Comparison of ENCODE assay signal across 2 cellular contexts in genomic region chr7:90244565-90244908, GRCh38.
TF ChIP-seq lines count a peak whose summit lies in the region.

No MANE protein-coding gene starts in this region.

TF ChIP-seq in SK-N-SH, 30 proteins besides CTCF, POLR2A, EP300 and RAD21 (continued from another document):
- TF ChIP-seq FOXM1 (IDR thresholded peaks at IDR 0.05; ENCODE audit: low read depth) (no peak), MXI1 (IDR thresholded peaks at IDR 0.05; ENCODE audit: low read depth, low read length) (no peak), POLR2AphosphoS5 (IDR thresholded peaks at IDR 0.05; ENCODE audit: low read depth, low read length) (no peak), RXRA (IDR thresholded peaks at IDR 0.05; ENCODE audit: borderline replicate concordance, low read depth) (no peak), TEAD4 (IDR thresholded peaks at IDR 0.05; ENCODE audit: borderline replicate concordance, insufficient read depth) (no peak), JUND (IDR thresholded peaks at IDR 0.05) (no peak), TCF12 (IDR thresholded peaks at IDR 0.05) (no peak), RFX5 (IDR thresholded peaks at IDR 0.05; ENCODE audit: low read length) (no peak)

TF ChIP-seq in SK-N-SH treated with all-trans-retinoic acid at 6 μM for 48 hours, 23 proteins besides CTCF, POLR2A, EP300 and RAD21 (continued from another document):
- TF ChIP-seq TSHZ2 (CRISPR knock-in tag; IDR thresholded peaks at IDR 0.05) (no peak), ZFP30 (CRISPR knock-in tag; IDR thresholded peaks at IDR 0.05) (no peak), TCF4 (CRISPR knock-in tag; IDR thresholded peaks at IDR 0.05; ENCODE audit: borderline replicate concordance) (no peak), ISL1 (CRISPR knock-in tag; IDR thresholded peaks at IDR 0.05) (no peak), ZNF8 (CRISPR knock-in tag; IDR thresholded peaks at IDR 0.05) (no peak), PATZ1 (CRISPR knock-in tag; IDR thresholded peaks at IDR 0.05; ENCODE audit: borderline replicate concordance) (no peak), OSR1 (CRISPR knock-in tag; IDR thresholded peaks at IDR 0.05) (no peak), ZFP3 (CRISPR knock-in tag; IDR thresholded peaks at IDR 0.05) (no peak), ARNTL (CRISPR knock-in tag; IDR thresholded peaks at IDR 0.05; ENCODE audit: borderline replicate concordance, low read depth) (no peak), POU6F1 (CRISPR knock-in tag; IDR thresholded peaks at IDR 0.05; ENCODE audit: borderline replicate concordance, low read depth) (no peak)
